8 cellular contexts compared by ENCODE assay signal in genomic region chr5:139745800-139746690, GRCh38. TPM values are rescaled to one million over a fixed set of nuclear protein-coding genes. Genes with fewer than 3 reads are reported as not detected.
DNase-seq lines count a peak whose midpoint lies in the region; ATAC-seq and TF ChIP-seq lines count a peak whose summit lies in the region.

No MANE protein-coding gene starts in this region.

- H3K27me3 ChIP-seq in cardiac muscle cell (peaks cover 42% of the 10 kb centered on the region), osteoblast (ENCODE audit: insufficient read depth, low read length) (no peaks in the 10 kb centered on the region)

- peak; percentile 80 for DNase-seq in GM13976 (ENCODE audit: low spot score)
- DNase-seq in activated naive CD8-positive, alpha-beta T cell treated with anti-CD3 and anti-CD28 coated beads, Interleukin-2, amount 50 U/mL, for 24 hours, result peak; percentile 62
- peak; percentile 78 to 93 for DNase-seq in cardiac muscle cell (ENCODE audit: low read depth in 1 of 2, low spot score in 1 of 2)
- peak; percentile 96 for DNase-seq in osteoblast (ENCODE audit: insufficient read length, low spot score, missing footprints)
- DNase-seq in NCI-H2081 (lab: John Stamatoyannopoulos, UW), result no peak
- DNase-seq in RKO (ENCODE audit: low spot score), result no peak

- ATAC-seq in HG03196 (IDR thresholded peaks at IDR 0.05; ENCODE audit: unreplicated experiment), result peak; percentile 22
- peak; percentile 8 for ATAC-seq in activated naive CD8-positive, alpha-beta T cell treated with anti-CD3 and anti-CD28 coated beads, Interleukin-2, amount 50 U/mL, for 24 hours

- H3K27ac ChIP-seq in cardiac muscle cell (no peak overlapping the region), osteoblast (ENCODE audit: low read depth, low read length) (peak overlapping the region; percentile 86)

- in situ Hi-C loops in GM13976 (cut with MboI; ENCODE audit: low sequenced_read_pairs, unreplicated experiment), result no loop called here

- no peaks in the 10 kb centered on the region for H3K36me3 Mint-ChIP-seq in activated naive CD8-positive, alpha-beta T cell treated with anti-CD3 and anti-CD28 coated beads, Interleukin-2, amount 50 U/mL, for 24 hours (ENCODE audit: low read depth)

- TF ChIP-seq CTCF in GM13976 (IDR thresholded peaks at IDR 0.05; ENCODE audit: borderline replicate concordance, control extremely low read depth, extremely low read depth, insufficient read depth, missing control alignments), result no peak
- no peak for TF ChIP-seq CTCF in cardiac muscle cell (IDR thresholded peaks at IDR 0.05; ENCODE audit: low read depth, low read length)
- no peak for TF ChIP-seq CTCF in osteoblast (IDR thresholded peaks at IDR 0.05; ENCODE audit: extremely low read depth, low read depth, low read length)

- H3K4me1 ChIP-seq in cardiac muscle cell (ENCODE audit: low read depth) (peaks cover 25% of the 10 kb centered on the region), osteoblast (ENCODE audit: insufficient read depth, low read length) (peaks cover 39% of the 10 kb centered on the region)

- 0 out of 2 replicates have a peak, but pooled peaks have one; percentile 25 for TF ChIP-seq POLR2A in Raji (IDR thresholded peaks at IDR 0.05; ENCODE audit: insufficient read depth, low read depth, low read length)

- H2AFZ ChIP-seq in osteoblast (ENCODE audit: low read length), result peak overlapping the region; percentile 88

- peaks cover 19% of the 10 kb centered on the region for H3K27me3 Mint-ChIP-seq in activated naive CD8-positive, alpha-beta T cell treated with anti-CD3 and anti-CD28 coated beads, Interleukin-2, amount 50 U/mL, for 24 hours

- H3K4me1 Mint-ChIP-seq in activated naive CD8-positive, alpha-beta T cell treated with anti-CD3 and anti-CD28 coated beads, Interleukin-2, amount 50 U/mL, for 24 hours, result peaks cover 54% of the 10 kb centered on the region

- H3K9me3 Mint-ChIP-seq in activated naive CD8-positive, alpha-beta T cell treated with anti-CD3 and anti-CD28 coated beads, Interleukin-2, amount 50 U/mL, for 24 hours, result no peaks in the 10 kb centered on the region

- H3K36me3 ChIP-seq in cardiac muscle cell, result no peaks in the 10 kb centered on the region
- H3K36me3 ChIP-seq in osteoblast (ENCODE audit: insufficient read depth, low read length), result no peaks in the 10 kb centered on the region

- H4K20me1 ChIP-seq in osteoblast (ENCODE audit: insufficient read depth, low read length), result no peaks in the 10 kb centered on the region

- H3K79me2 ChIP-seq in osteoblast (ENCODE audit: insufficient read depth, low read length), result no peaks in the 10 kb centered on the region

- no peaks in the 10 kb centered on the region for H3K9me3 ChIP-seq in cardiac muscle cell (ENCODE audit: low read depth)
- H3K9me3 ChIP-seq in osteoblast (ENCODE audit: low read depth, low read length), result no peaks in the 10 kb centered on the region

- H3K4me3 ChIP-seq in cardiac muscle cell (peak overlapping the region; percentile 27), osteoblast (ENCODE audit: insufficient read depth, low read length) (peak overlapping the region; percentile 70)

- peak overlapping the region; percentile 90 for H3K4me2 ChIP-seq in osteoblast (ENCODE audit: insufficient read depth, low read length)

- H3K4me3 Mint-ChIP-seq in activated naive CD8-positive, alpha-beta T cell treated with anti-CD3 and anti-CD28 coated beads, Interleukin-2, amount 50 U/mL, for 24 hours, result peak overlapping the region; percentile 75

- peak overlapping the region; percentile 13 for H3K27ac Mint-ChIP-seq in activated naive CD8-positive, alpha-beta T cell treated with anti-CD3 and anti-CD28 coated beads, Interleukin-2, amount 50 U/mL, for 24 hours

RNA-seq across cellular contexts. Expression of gene PSD2, which starts 49.6 kb away (rescaled TPM):
- 0.14 and 0.48 TPM in 2 replicates for total RNA-seq in cardiac muscle cell
- polyA plus RNA-seq in cardiac muscle cell, result 0.04 and 1.1 TPM in 2 replicates
- 0.29 and 0.36 TPM in 2 replicates for total RNA-seq in osteoblast

Comparison
In these comparisons a context has a peak if more than half of its experiments do, and no peak if none do; other contexts are left out.
1. DNase-seq: peak in GM13976 (single experiment), activated naive CD8-positive, alpha-beta T cell treated with anti-CD3 and anti-CD28 coated beads, Interleukin-2, amount 50 U/mL, for 24 hours (single experiment), cardiac muscle cell (2 of 2) and osteoblast (single experiment); none in NCI-H2081 (0 of 2) and RKO (single experiment).